20 cellular contexts compared by ENCODE assay signal in the genomic region with DNA sequence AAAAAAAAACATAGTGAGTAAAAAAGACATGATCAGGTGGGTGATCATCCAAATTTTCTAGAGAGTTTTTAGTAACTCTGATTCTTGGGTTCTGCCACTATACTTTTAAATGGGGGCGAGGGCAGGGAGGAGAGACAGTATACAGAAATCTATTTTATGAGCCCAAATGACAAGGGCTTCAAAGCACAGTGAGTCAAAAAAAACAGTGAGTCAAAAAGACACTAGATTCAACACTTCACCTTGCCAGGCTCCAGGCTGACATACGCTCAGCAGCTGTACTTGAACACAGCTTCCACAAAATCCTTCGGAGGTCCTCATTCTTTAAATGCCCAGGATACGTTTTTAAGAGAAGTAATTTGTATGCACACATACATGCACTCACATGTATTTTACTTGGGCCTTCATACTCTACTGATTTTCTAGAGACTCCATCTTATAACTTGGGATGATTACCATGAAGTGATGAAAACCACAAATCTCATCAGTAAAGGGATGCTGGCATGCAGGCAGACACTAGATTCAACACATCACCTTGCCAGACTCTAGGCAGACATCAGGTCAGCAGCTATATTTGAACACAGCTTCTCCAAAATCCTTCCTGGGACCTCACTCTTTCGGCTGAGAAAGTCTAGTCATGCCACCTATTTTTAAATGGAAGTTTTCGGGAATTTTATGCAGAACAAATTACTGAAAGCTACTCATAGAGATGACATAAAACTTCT. TPM values are rescaled to one million over a fixed set of nuclear protein-coding genes. Genes with fewer than 3 reads are reported as not detected.
DNase-seq lines count a peak whose midpoint lies in the region; ATAC-seq and TF ChIP-seq lines count a peak whose summit lies in the region.
"Had no signal": no experiment of that assay in that cellular context is flagged by ENCODE, and none has a peak within 500 bp of the region (broad histone marks: within the 10 kb centered on the region; RNA-seq: fewer than 3 reads in every experiment).

No MANE protein-coding gene starts in this region.

- H3K9me2 ChIP-seq in PC-3 (replicated peaks; ENCODE audit: low read length) (no peaks in the 10 kb centered on the region), hepatocyte (replicated peaks; ENCODE audit: insufficient read depth) (no peaks in the 10 kb centered on the region)

- DNase-seq in stimulated activated CD4-positive, alpha-beta T cell treated with anti-CD3 and anti-CD28 coated beads, Interleukin-1b, Interleukin-23, amount 100 ng/mL, for 48 hours, result peak; percentile 10
- DNase-seq in stimulated activated CD4-positive, alpha-beta T cell treated with anti-CD3 and anti-CD28 coated beads, Interleukin-4, amount 100 ng/mL, for 1 hour, result no peak
- DNase-seq in PC-3 (peak; percentile 60), kidney tubule cell (ENCODE audit: low spot score) (peak; percentile 18), brain microvascular endothelial cell (no peak), hepatocyte (ENCODE audit: low spot score) (no peak)
- DNase-seq: activated effector memory CD4-positive, alpha-beta T cell treated with anti-CD3 and anti-CD28 coated beads, Interleukin-2, amount 50 U/mL, for 16 hours; CD8-positive, alpha-beta T cell; central memory CD4-positive, alpha-beta T cell; HCEC 1CT; naive thymus-derived CD8-positive, alpha-beta T cell; NCI-H1417; NCI-H2107; NCI-H510A treated with DMSO at 0.1 percent for 48 hours; sigmoid colon; stimulated activated CD4-positive, alpha-beta T cell treated with anti-CD3 and anti-CD28 coated beads, Interleukin-2, amount 100 ng/mL, for 24 hours; upper lobe of right lung had no signal

- CTCF ChIA-PET in PC-3 (lab: Charles Lee), result no interaction called here

- H3K4me2 ChIP-seq in PC-3 (ENCODE audit: low read length) (no peak overlapping the region), hepatocyte (no peak overlapping the region)

- H3K4me1 ChIP-seq in PC-3 (ENCODE audit: insufficient read depth, low read length) (peaks cover 37% of the 10 kb centered on the region), subcutaneous abdominal adipose tissue (ENCODE audit: control insufficient read depth in 5 of 5, insufficient read depth in 5 of 5, low read length in 5 of 5) (peaks cover 0 to 41% (median 23%) of the 10 kb centered on the region in 5 donors), hepatocyte (ENCODE audit: insufficient read depth) (peaks cover 4% of the 10 kb centered on the region)

- no peaks in the 10 kb centered on the region for H3K9me3 ChIP-seq in PC-3 (ENCODE audit: low read length)
- H3K9me3 ChIP-seq in subcutaneous abdominal adipose tissue (ENCODE audit: control insufficient read depth in 5 of 5, low read length in 5 of 5), result no peaks in the 10 kb centered on the region
- no peaks in the 10 kb centered on the region for H3K9me3 ChIP-seq in hepatocyte (ENCODE audit: low read depth)
- H3K9me3 ChIP-seq: sigmoid colon, upper lobe of right lung had no signal

- WGBS in hepatocyte (ENCODE audit: low lambda C conversion rate, missing lambda C conversion rate), result 92% methylated on average over 6 of the region's 6 CpGs

- H4K20me1 ChIP-seq in PC-3 (ENCODE audit: low read length) (no peaks in the 10 kb centered on the region), hepatocyte (ENCODE audit: insufficient read depth, poor library complexity, severe bottlenecking) (peaks cover 49% of the 10 kb centered on the region)

- H3K36me3 ChIP-seq in PC-3 (ENCODE audit: low read depth, low read length) (no peaks in the 10 kb centered on the region), subcutaneous abdominal adipose tissue (ENCODE audit: control insufficient read depth in 5 of 5, insufficient read depth in 5 of 5, low read length in 5 of 5) (peaks cover 0 to 4% (median 0%) of the 10 kb centered on the region in 5 donors), brain microvascular endothelial cell (replicated peaks) (no peaks in the 10 kb centered on the region), hepatocyte (replicated peaks; ENCODE audit: insufficient read depth, low read depth) (no peaks in the 10 kb centered on the region)
- H3K36me3 ChIP-seq: sigmoid colon, upper lobe of right lung had no signal

- in situ Hi-C loops in brain microvascular endothelial cell (cut with HindIII; ENCODE audit: low pct_ligation_motif_present, low sequenced_read_pairs), result no loop called here

- H3K4me3 ChIP-seq in PC-3 (ENCODE audit: low read length) (no peak overlapping the region), subcutaneous abdominal adipose tissue (ENCODE audit: low read depth in 1 of 5, low read length in 5 of 5) (no peak overlapping the region), brain microvascular endothelial cell (ENCODE audit: low read depth, low read length) (no peak overlapping the region), hepatocyte (no peak overlapping the region)
- H3K4me3 ChIP-seq: sigmoid colon, SK-N-MC, upper lobe of right lung had no signal

- H3F3A ChIP-seq in PC-3 (ENCODE audit: low read length, unreplicated experiment), result no peaks in the 10 kb centered on the region

- ATAC-seq in PC-3 (peak; percentile 83), GM19023 (IDR thresholded peaks at IDR 0.05; ENCODE audit: unreplicated experiment) (no peak)
- ATAC-seq: CD8-positive, alpha-beta T cell; naive thymus-derived CD8-positive, alpha-beta T cell; upper lobe of right lung had no signal

- H3K79me2 ChIP-seq in PC-3 (ENCODE audit: low read length) (peaks cover 74% of the 10 kb centered on the region), hepatocyte (peaks cover 94% of the 10 kb centered on the region)

- intact Hi-C loops in PC-3 (cut with micrococcal nuclease), result no loop called here

- H3K9ac ChIP-seq in PC-3 (ENCODE audit: low read length) (no peak overlapping the region), subcutaneous abdominal adipose tissue (ENCODE audit: low read length in 5 of 5) (no peak overlapping the region)

- H2AFZ ChIP-seq in PC-3 (ENCODE audit: low read length) (no peak overlapping the region), hepatocyte (no peak overlapping the region)

- H3K27me3 ChIP-seq in PC-3 (ENCODE audit: low read length) (no peaks in the 10 kb centered on the region), subcutaneous abdominal adipose tissue (ENCODE audit: control insufficient read depth in 5 of 5, insufficient read depth in 4 of 5, low read length in 5 of 5) (no peaks in the 10 kb centered on the region), brain microvascular endothelial cell (replicated peaks) (no peaks in the 10 kb centered on the region), hepatocyte (no peaks in the 10 kb centered on the region)
- H3K27me3 ChIP-seq: sigmoid colon, upper lobe of right lung had no signal

- POLR2A ChIA-PET in PC-3 (lab: Charles Lee; ENCODE audit: unreplicated experiment), result no interaction called here

- no peak for TF ChIP-seq CTCF in PC-3 (conservative IDR thresholded peaks at IDR 0.05; ENCODE audit: low read depth, low read length)
- no peak for TF ChIP-seq CTCF in brain microvascular endothelial cell (IDR thresholded peaks at IDR 0.05; ENCODE audit: low read depth, low read length, missing control alignments)
- TF ChIP-seq CTCF in hepatocyte (IDR thresholded peaks at IDR 0.05; ENCODE audit: poor library complexity), result no peak

- H3K27ac ChIP-seq in PC-3 (ENCODE audit: low read length) (no peak overlapping the region), subcutaneous abdominal adipose tissue (ENCODE audit: low read depth, low read length) (peak overlapping the region; percentile 44), brain microvascular endothelial cell (no peak overlapping the region), hepatocyte (no peak overlapping the region)
- H3K27ac ChIP-seq: sigmoid colon, SK-N-MC, upper lobe of right lung had no signal

- no TSS peak for BruUV-seq in PC-3 (replicated peaks; lab: Mats Ljungman, UMichigan)

RNA-seq across cellular contexts. Expression of gene NR3C1, which starts 28.8 kb away (rescaled TPM):
- 13.0 and 14.5 TPM in 2 replicates for total RNA-seq in PC-3 (2014; rRNA removed)
- total RNA-seq in hepatocyte, result 53.2 and 60.5 TPM in 2 replicates
- 41.0 and 55.4 TPM in 2 replicates for polyA plus RNA-seq in hepatocyte

Comparison
In these comparisons a context has a peak if more than half of its experiments do, and no peak if none do; other contexts are left out.
1. DNase-seq: peak in stimulated activated CD4-positive, alpha-beta T cell treated with anti-CD3 and anti-CD28 coated beads, Interleukin-1b, Interleukin-23, amount 100 ng/mL, for 48 hours (single experiment), PC-3 (single experiment) and kidney tubule cell (single experiment); none in stimulated activated CD4-positive, alpha-beta T cell treated with anti-CD3 and anti-CD28 coated beads, Interleukin-4, amount 100 ng/mL, for 1 hour (single experiment), brain microvascular endothelial cell (single experiment) and hepatocyte (single experiment).